18 cellular contexts compared by ENCODE assay signal in genomic region chr1:109521465-109521951, GRCh38. TPM values are rescaled to one million over a fixed set of nuclear protein-coding genes. Genes with fewer than 3 reads are reported as not detected.
"Had no signal": no experiment of that assay in that cellular context is flagged by ENCODE, and none has a peak within 500 bp of the region (broad histone marks: within the 10 kb centered on the region; RNA-seq: fewer than 3 reads in every experiment).

No MANE protein-coding gene starts in this region.

- H3K27me3 ChIP-seq: left lung had no signal

- H3K27ac ChIP-seq: brain microvascular endothelial cell, left lung, transverse colon had no signal

- H3K27ac Mint-ChIP-seq: activated CD4-positive, alpha-beta T cell treated with anti-CD3 and anti-CD28 coated beads, Interleukin-2, amount 10 ng/mL, durations not matched to agents 7 days and 5 days; activated naive CD8-positive, alpha-beta T cell treated with anti-CD3 and anti-CD28 coated beads, Interleukin-2, amount 10 ng/mL, durations not matched to agents 7 days and 5 days; activated T-cell treated with anti-CD3 and anti-CD28 coated beads, Interleukin-2, amount 50 U/mL, for 72 hours; memory B cell had no signal

- H3K4me1 Mint-ChIP-seq: memory B cell had no signal

- H3K36me3 ChIP-seq: brain microvascular endothelial cell, left lung, transverse colon had no signal

- H3K4me3 Mint-ChIP-seq: activated CD4-positive, alpha-beta T cell treated with anti-CD3 and anti-CD28 coated beads, Interleukin-2, amount 10 ng/mL, durations not matched to agents 7 days and 5 days; activated naive CD8-positive, alpha-beta T cell treated with anti-CD3 and anti-CD28 coated beads, Interleukin-2, amount 10 ng/mL, durations not matched to agents 7 days and 5 days; activated T-cell treated with anti-CD3 and anti-CD28 coated beads, Interleukin-2, amount 50 U/mL, for 72 hours; memory B cell had no signal

- H3K4me1 ChIP-seq: left lung had no signal

- H3K36me3 Mint-ChIP-seq: activated naive CD8-positive, alpha-beta T cell treated with anti-CD3 and anti-CD28 coated beads, Interleukin-2, amount 10 ng/mL, durations not matched to agents 7 days and 5 days; memory B cell had no signal

- DNase-seq: activated CD4-positive, alpha-beta T cell treated with anti-CD3 and anti-CD28 coated beads, Interleukin-2, amount 10 ng/mL, durations not matched to agents 7 days and 5 days; activated CD8-positive, alpha-beta memory T cell treated with anti-CD3 and anti-CD28 coated beads, Interleukin-2, amount 50 U/mL, for 48 hours; activated naive CD4-positive, alpha-beta T cell; activated naive CD8-positive, alpha-beta T cell treated with anti-CD3 and anti-CD28 coated beads, Interleukin-2, amount 10 ng/mL, durations not matched to agents 7 days and 5 days; activated T-cell treated with anti-CD3 and anti-CD28 coated beads, Interleukin-2, amount 50 U/mL, for 72 hours; anterior cingulate cortex; brain microvascular endothelial cell; cerebellar nuclear complex; effector CD8-positive, alpha-beta T cell; left lung; stimulated activated CD4-positive, alpha-beta T cell treated with anti-CD3 and anti-CD28 coated beads, Interleukin-15, amount 100 ng/mL, for 24 hours; stimulated activated CD4-positive, alpha-beta T cell treated with anti-CD3 and anti-CD28 coated beads, Interleukin-4, amount 100 ng/mL, for 4 hours; stimulated activated CD8-positive, alpha-beta memory T cell treated with anti-CD3 and anti-CD28 coated beads, Interleukin-4, amount 100 ng/mL, for 48 hours; stimulated activated naive CD4-positive, alpha-beta T cell treated with Interleukin-2 at 50 U/mL for 16 hours; substantia nigra; transverse colon had no signal

- H3K9me3 Mint-ChIP-seq: activated CD4-positive, alpha-beta T cell treated with anti-CD3 and anti-CD28 coated beads, Interleukin-2, amount 10 ng/mL, durations not matched to agents 7 days and 5 days; activated naive CD8-positive, alpha-beta T cell treated with anti-CD3 and anti-CD28 coated beads, Interleukin-2, amount 10 ng/mL, durations not matched to agents 7 days and 5 days; activated T-cell treated with anti-CD3 and anti-CD28 coated beads, Interleukin-2, amount 50 U/mL, for 72 hours; memory B cell had no signal

- H3K9me3 ChIP-seq: left lung, transverse colon had no signal

- H3K4me3 ChIP-seq: left lung, transverse colon had no signal

RNA-seq across cellular contexts. Expression of gene GPR61, which starts 18.2 kb away (rescaled TPM):
- total RNA-seq: activated T-cell treated with anti-CD3 and anti-CD28 coated beads, Interleukin-2, amount 50 U/mL, for 72 hours; left lung; osteocyte; transverse colon had no signal
